ENCODE assay signal across 8 cellular contexts in genomic region chr1:99180343-99180808, GRCh38.
DNase-seq lines count a peak whose midpoint lies in the region; ATAC-seq, FAIRE-seq and TF ChIP-seq lines count a peak whose summit lies in the region.

No MANE protein-coding gene starts in this region.

- no peak overlapping the region for H3K27ac ChIP-seq in AG04450 (ENCODE audit: low read depth, low read length)

- CTCF ChIA-PET in AG04450 (lab: Charles Lee), result interaction anchor here (0.5 to 6.6 kb wide), 28 partner anchors 9 to 619 kb away, joined by 3 to 137 read pairs (median 4); no protein-coding TSS in a partner anchor

- ATAC-seq in GM18861 (IDR thresholded peaks at IDR 0.05; ENCODE audit: unreplicated experiment) (peak; percentile 99), HG03064 (IDR thresholded peaks at IDR 0.05; ENCODE audit: low read depth, unreplicated experiment) (peak; percentile 91)

- DNase-seq in AG04450 (ENCODE audit: low read depth, low spot score) (peak; percentile 51), NCI-H2081 (lab: John Stamatoyannopoulos, UW) (peak; percentile 70 to 87), brain pericyte (ENCODE audit: low read depth, low spot score) (peak; percentile 37), inferior parietal cortex (ENCODE audit: extremely low spot score) (peak; percentile 96)
- DNase-seq in stimulated activated CD4-positive, alpha-beta T cell treated with anti-CD3 and anti-CD28 coated beads, Interleukin-15, amount 100 ng/mL, for 24 hours, result peak; percentile 75

- peak; percentile 96 for FAIRE-seq in TTC549 (lab: Jason Lieb, UNC)

- H3K9me3 ChIP-seq in AG04450 (ENCODE audit: control insufficient read depth, insufficient read depth, low read length), result no peaks in the 10 kb centered on the region

- peak; percentile 84 for TF ChIP-seq CTCF in AG04450 (IDR thresholded peaks at IDR 0.05; ENCODE audit: low read depth, low read length)

- H3K27me3 ChIP-seq in AG04450 (ENCODE audit: control insufficient read depth, insufficient read depth, low read length), result no peaks in the 10 kb centered on the region

- POLR2A ChIA-PET in AG04450 (lab: Yijun Ruan, JAX), result no interaction called here

- no peak overlapping the region for H3K4me3 ChIP-seq in AG04450 (ENCODE audit: low read depth, low read length)

Comparison
In these comparisons a context has a peak if more than half of its experiments do, and no peak if none do; other contexts are left out.
1. DNase-seq: peak in every context shown above with its lines; median percentile 96 in inferior parietal cortex; 78 in NCI-H2081; 75 in stimulated activated CD4-positive, alpha-beta T cell treated with anti-CD3 and anti-CD28 coated beads, Interleukin-15, amount 100 ng/mL, for 24 hours; 51 in AG04450; 37 in brain pericyte.